Comparison of ENCODE assay signal across 12 cellular contexts in the genomic region with DNA sequence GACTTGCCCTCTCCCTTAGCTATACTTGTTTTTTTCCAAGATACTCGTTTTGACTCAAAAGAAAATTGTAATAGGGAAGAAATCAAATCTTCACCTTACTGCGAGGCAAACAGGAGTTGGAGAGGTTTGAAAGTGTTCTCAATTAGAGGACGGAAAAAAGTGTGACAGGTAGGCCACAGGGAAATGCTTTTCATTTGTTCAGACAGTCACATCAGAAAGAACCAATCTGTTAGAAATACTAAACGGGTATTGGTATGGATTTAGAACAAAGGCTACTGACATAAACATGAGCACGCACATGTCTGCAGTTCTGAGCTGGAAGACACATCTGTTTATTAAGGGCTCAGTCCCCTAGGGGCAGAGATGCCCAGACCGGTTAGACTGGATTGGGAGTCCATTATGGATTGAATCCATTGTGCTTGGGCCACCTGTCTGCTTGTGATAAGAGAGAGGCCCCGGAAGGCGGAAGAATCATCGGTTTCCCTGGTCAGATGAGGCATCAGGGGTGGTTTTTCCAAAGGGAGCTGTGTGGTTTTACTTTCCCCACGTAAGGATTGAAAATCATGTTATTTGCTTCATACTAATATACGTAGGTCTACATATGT.
DNase-seq lines count a peak whose midpoint lies in the region; ATAC-seq and TF ChIP-seq lines count a peak whose summit lies in the region.
"Had no signal": no experiment of that assay in that cellular context is flagged by ENCODE, and none has a peak within 500 bp of the region (broad histone marks: within the 10 kb centered on the region; RNA-seq: fewer than 3 reads in every experiment).

No MANE protein-coding gene starts in this region.

- TF ChIP-seq POLR2A in thyroid gland (IDR thresholded peaks at IDR 0.05), result no peak

- H3K4me1 ChIP-seq in RWPE2 (ENCODE audit: insufficient read depth, poor library complexity, severe bottlenecking) (peaks cover 8% of the 10 kb centered on the region), lower lobe of right lung (no peaks in the 10 kb centered on the region), thyroid gland (no peaks in the 10 kb centered on the region)
- H3K4me1 ChIP-seq: uterus had no signal

- intact Hi-C loops in lower lobe of right lung (cut with DNase I) (no loop called here), thyroid gland (cut with DNase I) (no loop called here)

- H3K9me3 ChIP-seq in RWPE2 (ENCODE audit: severe bottlenecking) (no peaks in the 10 kb centered on the region), lower lobe of right lung (no peaks in the 10 kb centered on the region), thyroid gland (no peaks in the 10 kb centered on the region)
- H3K9me3 ChIP-seq: uterus had no signal

- ATAC-seq in RWPE2 (ENCODE audit: low read depth) (peak; percentile 45; the same call in 2 of the 3 replicates), lower lobe of right lung (peak; percentile 19 to 33), HG02571 (IDR thresholded peaks at IDR 0.05; ENCODE audit: unreplicated experiment) (no peak)
- ATAC-seq: activated naive CD4-positive, alpha-beta T cell treated with anti-CD3 and anti-CD28 coated beads, Interleukin-2, amount 50 U/mL, for 72 hours; naive thymus-derived CD4-positive, alpha-beta T cell had no signal

- TF ChIP-seq CTCF in RWPE2 (IDR thresholded peaks at IDR 0.05; ENCODE audit: poor library complexity, severe bottlenecking) (no peak), lower lobe of right lung (IDR thresholded peaks at IDR 0.05) (no peak), thyroid gland (IDR thresholded peaks at IDR 0.05) (no peak)

- H3K4me3 ChIP-seq in RWPE2 (ENCODE audit: severe bottlenecking) (no peak overlapping the region), lower lobe of right lung (no peak overlapping the region), thyroid gland (replicated peaks in 1 of 3) (no peak overlapping the region)
- H3K4me3 ChIP-seq: uterus had no signal

- H3K27me3 ChIP-seq in RWPE2 (ENCODE audit: insufficient read depth, poor library complexity, severe bottlenecking) (no peaks in the 10 kb centered on the region), lower lobe of right lung (ENCODE audit: low read depth) (no peaks in the 10 kb centered on the region), thyroid gland (no peaks in the 10 kb centered on the region)
- H3K27me3 ChIP-seq: uterus had no signal

- H3K27ac ChIP-seq in RWPE2 (ENCODE audit: poor library complexity, severe bottlenecking) (no peak overlapping the region), lower lobe of right lung (no peak overlapping the region), thyroid gland (no peak overlapping the region)
- H3K27ac ChIP-seq: uterus had no signal

- peak; percentile 24 for DNase-seq in COR-L47 (lab: John Stamatoyannopoulos, UW)
- DNase-seq in NCI-H128 (lab: John Stamatoyannopoulos, UW; ENCODE audit: unreplicated experiment), result peak; percentile 37
- no peak for DNase-seq in RWPE2 (ENCODE audit: low spot score)
- DNase-seq in lower lobe of right lung, result no peak
- no peak for DNase-seq in NK-92 (lab: John Stamatoyannopoulos, UW; ENCODE audit: unreplicated experiment)
- no peak for DNase-seq in iPS-NIHi11 (ENCODE audit: low spot score)
- DNase-seq in thyroid gland, result no peak
- DNase-seq: immature natural killer cell; naive thymus-derived CD4-positive, alpha-beta T cell; uterus had no signal

- H3K36me3 ChIP-seq in RWPE2 (ENCODE audit: low read depth), result no peaks in the 10 kb centered on the region
- no peaks in the 10 kb centered on the region for H3K36me3 ChIP-seq in lower lobe of right lung
- H3K36me3 ChIP-seq in thyroid gland, result no peaks in the 10 kb centered on the region
- H3K36me3 ChIP-seq: uterus had no signal

- 72% methylated on average over 11 of the region's 11 CpGs for WGBS in thyroid gland, 2 donors

Comparison
In these comparisons a context has a peak if more than half of its experiments do, and no peak if none do; other contexts are left out.
1. DNase-seq: peak in COR-L47 (single experiment) and NCI-H128 (single experiment); none in RWPE2 (single experiment), lower lobe of right lung (single experiment), NK-92 (single experiment), iPS-NIHi11 (single experiment) and thyroid gland (0 of 2).